8 cellular contexts compared by ENCODE assay signal in genomic region chr2:169828141-169828811, GRCh38. TPM values are rescaled to one million over a fixed set of nuclear protein-coding genes. Genes with fewer than 3 reads are reported as not detected.
DNase-seq lines count a peak whose midpoint lies in the region; ATAC-seq and TF ChIP-seq lines count a peak whose summit lies in the region.

No MANE protein-coding gene starts in this region.

- in situ Hi-C loops in SK-MEL-5 (cut with HindIII; ENCODE audit: low pct_unique_long_range_greater_than_20kb, low sequenced_read_pairs) = no loop called here

- H3K4me1 ChIP-seq in HUES48 (ENCODE audit: control insufficient read depth, insufficient read depth, low read length) (peaks cover 11% of the 10 kb centered on the region), right atrium auricular region (peaks cover 0 to 57% of the 10 kb centered on the region in 2 donors), prostate gland (replicated peaks) (peaks cover 7% of the 10 kb centered on the region)

- peak; percentile 70 for ATAC-seq in Right ventricle myocardium inferior
- no peak for ATAC-seq in GM19455 (IDR thresholded peaks at IDR 0.05; ENCODE audit: unreplicated experiment)

- no peak for DNase-seq in Right ventricle myocardium inferior (ENCODE audit: missing footprints)
- no peak for DNase-seq in cardiac septum (ENCODE audit: low spot score)
- DNase-seq in SK-MEL-5 (ENCODE audit: low read depth, low spot score) = peak; percentile 67
- peak in 48 of 56 donors; percentile 4 to 74 (median 31) for DNase-seq in amygdala (lab: John Stamatoyannopoulos, UW)
- DNase-seq in right atrium auricular region (ENCODE audit: low spot score) = no peak
- DNase-seq in prostate gland (ENCODE audit: low spot score) = peak; percentile 49

- intact Hi-C loops in Right ventricle myocardium inferior (cut with DNase I) = loop anchor here (1.0 to 5.0 kb wide), 2 partner anchors 49 to 99 kb away; no protein-coding TSS in a partner anchor
- intact Hi-C loops in cardiac septum (cut with DNase I) = no loop called here
- intact Hi-C loops in prostate gland (cut with DNase I) = no loop called here

- TF ChIP-seq POLR2A in prostate gland (IDR thresholded peaks at IDR 0.05) = no peak

- H3K27me3 ChIP-seq in HUES48 (ENCODE audit: control insufficient read depth, insufficient read depth, low read length) (peaks cover 2% of the 10 kb centered on the region; the same call in 1 of the 2 replicates), right atrium auricular region (no peaks in the 10 kb centered on the region), prostate gland (replicated peaks; ENCODE audit: insufficient read depth) (no peaks in the 10 kb centered on the region)

- H3K9me3 ChIP-seq in HUES48 (ENCODE audit: control insufficient read depth, insufficient read depth, low read length) = no peaks in the 10 kb centered on the region
- no peaks in the 10 kb centered on the region for H3K9me3 ChIP-seq in right atrium auricular region
- H3K9me3 ChIP-seq in prostate gland = no peaks in the 10 kb centered on the region

- peak overlapping the region; percentile 88 for H3K4me3 ChIP-seq in HUES48 (ENCODE audit: low read depth, low read length)
- peak overlapping the region; percentile 90 to 93 for H3K4me3 ChIP-seq in right atrium auricular region
- H3K4me3 ChIP-seq in prostate gland = peak overlapping the region; percentile 86 to 88

- 0 out of 2 replicates have a peak, but pooled peaks cover 2% of the 10 kb centered on the region for H3K36me3 ChIP-seq in HUES48 (ENCODE audit: control insufficient read depth, insufficient read depth, low read length)
- H3K36me3 ChIP-seq in right atrium auricular region = no peaks in the 10 kb centered on the region
- no peaks in the 10 kb centered on the region for H3K36me3 ChIP-seq in prostate gland

- WGBS in prostate gland = under 1% methylated on average over 13 of the region's 13 CpGs

- H3K27ac ChIP-seq in HUES48 (ENCODE audit: low read depth, low read length) = no peak overlapping the region
- peak overlapping the region; percentile 89 to 92 for H3K27ac ChIP-seq in right atrium auricular region
- H3K27ac ChIP-seq in prostate gland = peak overlapping the region; percentile 77 to 87

- no peak for TF ChIP-seq CTCF in right atrium auricular region (IDR thresholded peaks at IDR 0.05)
- no peak for TF ChIP-seq CTCF in prostate gland (IDR thresholded peaks at IDR 0.05)

- H3K9ac ChIP-seq in HUES48 (ENCODE audit: low read depth, low read length) = no peak overlapping the region

RNA-seq across cellular contexts. Expression of gene UBR3, which starts 1.0 kb away (rescaled TPM):
- total RNA-seq in Right ventricle myocardium inferior = 109 TPM
- total RNA-seq in cardiac septum = 87.5 TPM
- 14.7 and 16.3 TPM in 2 replicates for total RNA-seq in SK-MEL-5 (2014; rRNA removed; shearing (Covaris generic))
- polyA plus RNA-seq in SK-MEL-5 (2015; cell fraction: cytosol; rRNA removed) = 12.0 and 16.4 TPM in 2 replicates
- 15.1 and 24.4 TPM in 2 replicates for polyA plus RNA-seq in SK-MEL-5 (2015; cell fraction: nucleus; rRNA removed)
- total RNA-seq in right atrium auricular region = 10 to 100 TPM; 56.5 to 93.6 TPM
- 10 to 100 TPM; 41.1 to 89.9 TPM for total RNA-seq in prostate gland

RNA-seq across cellular contexts. Expression of gene METTL5, which starts 3.6 kb away (rescaled TPM):
- total RNA-seq in Right ventricle myocardium inferior (69.8 TPM), cardiac septum (61.5 TPM), right atrium auricular region (10 to 100 TPM; 47.8 to 49.0 TPM), prostate gland (10 to 100 TPM; 34.9 to 43.9 TPM)
- 44.7 and 52.2 TPM in 2 replicates for total RNA-seq in SK-MEL-5 (2014; rRNA removed; shearing (Covaris generic))
- 49.9 and 55.5 TPM in 2 replicates for polyA plus RNA-seq in SK-MEL-5 (2015; cell fraction: cytosol; rRNA removed)
- 33.3 and 60.7 TPM in 2 replicates for polyA plus RNA-seq in SK-MEL-5 (2015; cell fraction: nucleus; rRNA removed)

RNA-seq across cellular contexts. Expression of gene SSB, which starts 29.6 kb away (rescaled TPM):
- total RNA-seq in Right ventricle myocardium inferior = 52.7 TPM
- total RNA-seq in cardiac septum = 61.8 TPM
- 118 and 122 TPM in 2 replicates for total RNA-seq in SK-MEL-5 (2014; rRNA removed; shearing (Covaris generic))
- 89.6 and 102 TPM in 2 replicates for polyA plus RNA-seq in SK-MEL-5 (2015; cell fraction: cytosol; rRNA removed)
- polyA plus RNA-seq in SK-MEL-5 (2015; cell fraction: nucleus; rRNA removed) = 144 and 254 TPM in 2 replicates
- 10 to 100 TPM; 52.3 to 56.7 TPM for total RNA-seq in right atrium auricular region
- 10 to 100 TPM; 48.0 to 48.9 TPM for total RNA-seq in prostate gland

Comparison
In these comparisons a context has a peak if more than half of its experiments do, and no peak if none do; other contexts are left out.
1. DNase-seq: peak in SK-MEL-5 (single experiment), amygdala (48 of 56) and prostate gland (single experiment); none in Right ventricle myocardium inferior (single experiment), cardiac septum (single experiment) and right atrium auricular region (single experiment).
2. Peak in every context shown above with its lines, with median percentiles within 50 percentile points of each other: H3K4me3 ChIP-seq.